ENCODE assay signal across 39 cellular contexts in the genomic region with DNA sequence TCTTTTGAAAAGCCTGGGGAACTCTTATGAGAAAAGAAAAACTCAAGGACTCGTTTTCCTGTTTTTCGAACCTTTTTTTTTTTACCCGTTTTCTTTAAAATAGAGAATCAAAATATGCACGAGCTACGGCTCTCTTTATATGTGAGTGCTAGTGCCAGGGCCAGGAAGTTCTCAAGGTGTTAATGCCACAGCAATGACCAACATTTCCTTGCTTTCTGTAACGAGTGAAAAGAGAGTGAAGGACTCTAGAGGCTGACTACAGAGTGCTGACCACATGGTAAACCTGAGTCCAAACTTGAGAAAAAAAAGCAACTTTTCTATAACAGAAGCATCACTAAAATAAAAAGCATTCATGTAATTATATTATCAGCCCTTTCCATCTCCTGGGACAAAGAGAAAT.
"Had no signal": no experiment of that assay in that cellular context is flagged by ENCODE, and none has a peak within 500 bp of the region (broad histone marks: within the 10 kb centered on the region; RNA-seq: fewer than 3 reads in every experiment).

No MANE protein-coding gene starts in this region.

- H3K4me1 Mint-ChIP-seq: activated naive CD4-positive, alpha-beta T cell treated with anti-CD3 and anti-CD28 coated beads, Interleukin-2, amount 10 ng/mL, durations not matched to agents 7 days and 5 days; activated naive CD4-positive, alpha-beta T cell treated with anti-CD3 and anti-CD28 coated beads, Interleukin-2, amount 50 U/mL, for 24 hours; activated naive CD8-positive, alpha-beta T cell treated with anti-CD3 and anti-CD28 coated beads for 36 hours; activated naive CD8-positive, alpha-beta T cell treated with anti-CD3 and anti-CD28 coated beads, Interleukin-2, amount 10 ng/mL, durations not matched to agents 7 days and 5 days; activated naive CD8-positive, alpha-beta T cell treated with anti-CD3 and anti-CD28 coated beads, Interleukin-2, amount 50 U/mL, for 24 hours; activated T-helper 17 cell treated with anti-CD3 and anti-CD28 coated beads, Interleukin-2, amount 50 U/mL, for 72 hours; central memory CD8-positive, alpha-beta T cell had no signal

- H3K9me3 ChIP-seq: adrenal gland, ascending aorta, body of pancreas, breast epithelium had no signal

- H3K4me3 Mint-ChIP-seq: activated naive CD4-positive, alpha-beta T cell treated with anti-CD3 and anti-CD28 coated beads for 36 hours; activated naive CD4-positive, alpha-beta T cell treated with anti-CD3 and anti-CD28 coated beads, Interleukin-2, amount 10 ng/mL, durations not matched to agents 7 days and 5 days; activated naive CD4-positive, alpha-beta T cell treated with anti-CD3 and anti-CD28 coated beads, Interleukin-2, amount 50 U/mL, for 24 hours; activated naive CD8-positive, alpha-beta T cell; activated naive CD8-positive, alpha-beta T cell treated with anti-CD3 and anti-CD28 coated beads for 36 hours; activated naive CD8-positive, alpha-beta T cell treated with anti-CD3 and anti-CD28 coated beads, Interleukin-2, amount 10 ng/mL, durations not matched to agents 7 days and 5 days; activated naive CD8-positive, alpha-beta T cell treated with anti-CD3 and anti-CD28 coated beads, Interleukin-2, amount 50 U/mL, for 24 hours; activated T-cell treated with anti-CD3 and anti-CD28 coated beads, Interleukin-2, amount 50 U/mL, for 24 hours; activated T-cell treated with anti-CD3 and anti-CD28 coated beads, Interleukin-2, amount 50 U/mL, for 4 hours; activated T-cell treated with anti-CD3 and anti-CD28 coated beads, Interleukin-2, amount 50 U/mL, for 72 hours; activated T-helper 1 cell treated with anti-CD3 and anti-CD28 coated beads, Interleukin-12 subunit alpha, Interleukin-12 subunit beta, Interleukin-2, Interleukin-4 antibody, amounts not matched to agents 30 ng/mL and 10 ng/mL and 1 ng/mL, durations not matched to agents 14 hours and 24 hours and 36 hours; activated T-helper 17 cell treated with anti-CD3 and anti-CD28 coated beads, Interleukin-2, amount 50 U/mL, for 72 hours; brain; central memory CD8-positive, alpha-beta T cell had no signal

- H3K27me3 Mint-ChIP-seq: activated naive CD4-positive, alpha-beta T cell treated with anti-CD3 and anti-CD28 coated beads, Interleukin-2, amount 10 ng/mL, durations not matched to agents 7 days and 5 days; activated naive CD8-positive, alpha-beta T cell treated with anti-CD3 and anti-CD28 coated beads for 36 hours; activated naive CD8-positive, alpha-beta T cell treated with anti-CD3 and anti-CD28 coated beads, Interleukin-2, amount 50 U/mL, for 24 hours; activated T-cell treated with anti-CD3 and anti-CD28 coated beads, Interleukin-2, amount 50 U/mL, for 24 hours; brain had no signal

- H3K27ac Mint-ChIP-seq: activated naive CD4-positive, alpha-beta T cell treated with anti-CD3 and anti-CD28 coated beads for 36 hours; activated naive CD4-positive, alpha-beta T cell treated with anti-CD3 and anti-CD28 coated beads, Interleukin-2, amount 10 ng/mL, durations not matched to agents 7 days and 5 days; activated naive CD4-positive, alpha-beta T cell treated with anti-CD3 and anti-CD28 coated beads, Interleukin-2, amount 50 U/mL, for 24 hours; activated naive CD8-positive, alpha-beta T cell; activated naive CD8-positive, alpha-beta T cell treated with anti-CD3 and anti-CD28 coated beads for 36 hours; activated naive CD8-positive, alpha-beta T cell treated with anti-CD3 and anti-CD28 coated beads, Interleukin-2, amount 10 ng/mL, durations not matched to agents 7 days and 5 days; activated naive CD8-positive, alpha-beta T cell treated with anti-CD3 and anti-CD28 coated beads, Interleukin-2, amount 50 U/mL, for 24 hours; activated T-cell treated with anti-CD3 and anti-CD28 coated beads, Interleukin-2, amount 50 U/mL, for 24 hours; activated T-cell treated with anti-CD3 and anti-CD28 coated beads, Interleukin-2, amount 50 U/mL, for 72 hours; activated T-helper 1 cell treated with anti-CD3 and anti-CD28 coated beads, Interleukin-12 subunit alpha, Interleukin-12 subunit beta, Interleukin-2, Interleukin-4 antibody, amounts not matched to agents 30 ng/mL and 10 ng/mL and 1 ng/mL, durations not matched to agents 14 hours and 24 hours and 36 hours; activated T-helper 17 cell treated with anti-CD3 and anti-CD28 coated beads, Interleukin-2, amount 50 U/mL, for 72 hours; activated T-helper 2 cell treated with anti-CD3 and anti-CD28 coated beads, Interferon-gamma antibody, Interleukin-2, Interleukin-4, amounts not matched to agents 10 μg/mL and 5 μg/mL and 100 μg/mL, durations not matched to agents 14 hours and 24 hours and 36 hours; brain had no signal

- H3K27me3 ChIP-seq: adrenal gland, ascending aorta, body of pancreas, brain microvascular endothelial cell, breast epithelium, cardiac muscle cell had no signal

- H3K36me3 ChIP-seq: adrenal gland, ascending aorta, brain microvascular endothelial cell, breast epithelium, cardiac muscle cell had no signal

- H3K4me1 ChIP-seq: adrenal gland, ascending aorta, body of pancreas, breast epithelium had no signal

- DNase-seq: activated effector memory CD4-positive, alpha-beta T cell treated with anti-CD3 and anti-CD28 coated beads, Interleukin-2, amount 50 U/mL, for 16 hours; activated effector memory CD4-positive, alpha-beta T cell treated with Interleukin-2 at 50 U/mL for 16 hours; activated gamma-delta T cell; activated gamma-delta T cell treated with Interleukin-2 at 50 U/mL for 16 hours; activated naive CD4-positive, alpha-beta T cell; activated naive CD4-positive, alpha-beta T cell treated with anti-CD3 and anti-CD28 coated beads for 36 hours; activated naive CD4-positive, alpha-beta T cell treated with anti-CD3 and anti-CD28 coated beads, Interleukin-2, amount 10 ng/mL, durations not matched to agents 7 days and 5 days; activated naive CD4-positive, alpha-beta T cell treated with anti-CD3 and anti-CD28 coated beads, Interleukin-2, amount 50 U/mL, for 16 hours; activated naive CD4-positive, alpha-beta T cell treated with Interleukin-2 at 50 U/mL for 16 hours; activated naive CD8-positive, alpha-beta T cell treated with anti-CD3 and anti-CD28 coated beads for 36 hours; activated naive CD8-positive, alpha-beta T cell treated with anti-CD3 and anti-CD28 coated beads, Interleukin-2, amount 10 ng/mL, durations not matched to agents 7 days and 5 days; activated naive CD8-positive, alpha-beta T cell treated with anti-CD3 and anti-CD28 coated beads, Interleukin-2, amount 50 U/mL, for 24 hours; activated T-cell treated with anti-CD3 and anti-CD28 coated beads for 4 hours; activated T-cell treated with anti-CD3 and anti-CD28 coated beads, Interleukin-2, amount 50 U/mL, for 1 hour; activated T-cell treated with anti-CD3 and anti-CD28 coated beads, Interleukin-2, amount 50 U/mL, for 24 hours; activated T-cell treated with anti-CD3 and anti-CD28 coated beads, Interleukin-2, amount 50 U/mL, for 4 hours; activated T-cell treated with anti-CD3 and anti-CD28 coated beads, Interleukin-2, amount 50 U/mL, for 48 hours; activated T-cell treated with anti-CD3 and anti-CD28 coated beads, Interleukin-2, amount 50 U/mL, for 72 hours; adrenal gland; amniotic stem cell; amygdala; anterior cingulate cortex; aorta; body of pancreas; brain microvascular endothelial cell; caudate nucleus; central memory CD4-positive, alpha-beta T cell; cerebellar nuclear complex had no signal

- H3K36me3 Mint-ChIP-seq: activated naive CD4-positive, alpha-beta T cell treated with anti-CD3 and anti-CD28 coated beads, Interleukin-2, amount 10 ng/mL, durations not matched to agents 7 days and 5 days; activated naive CD4-positive, alpha-beta T cell treated with anti-CD3 and anti-CD28 coated beads, Interleukin-2, amount 50 U/mL, for 24 hours; activated naive CD4-positive, alpha-beta T cell treated with anti-CD3 and anti-CD28 coated beads, Interleukin-2, amount 50 U/mL, for 72 hours; activated naive CD8-positive, alpha-beta T cell; activated naive CD8-positive, alpha-beta T cell treated with anti-CD3 and anti-CD28 coated beads for 36 hours; activated naive CD8-positive, alpha-beta T cell treated with anti-CD3 and anti-CD28 coated beads, Interleukin-2, amount 10 ng/mL, durations not matched to agents 7 days and 5 days; brain had no signal

- H3K9me3 Mint-ChIP-seq: activated naive CD4-positive, alpha-beta T cell treated with anti-CD3 and anti-CD28 coated beads for 36 hours; activated naive CD4-positive, alpha-beta T cell treated with anti-CD3 and anti-CD28 coated beads, Interleukin-2, amount 10 ng/mL, durations not matched to agents 7 days and 5 days; activated naive CD4-positive, alpha-beta T cell treated with anti-CD3 and anti-CD28 coated beads, Interleukin-2, amount 50 U/mL, for 24 hours; activated naive CD4-positive, alpha-beta T cell treated with anti-CD3 and anti-CD28 coated beads, Interleukin-2, amount 50 U/mL, for 72 hours; activated naive CD8-positive, alpha-beta T cell treated with anti-CD3 and anti-CD28 coated beads for 36 hours; activated naive CD8-positive, alpha-beta T cell treated with anti-CD3 and anti-CD28 coated beads, Interleukin-2, amount 10 ng/mL, durations not matched to agents 7 days and 5 days; activated naive CD8-positive, alpha-beta T cell treated with anti-CD3 and anti-CD28 coated beads, Interleukin-2, amount 50 U/mL, for 24 hours; activated T-cell treated with anti-CD3 and anti-CD28 coated beads, Interleukin-2, amount 50 U/mL, for 24 hours; activated T-cell treated with anti-CD3 and anti-CD28 coated beads, Interleukin-2, amount 50 U/mL, for 4 hours; activated T-cell treated with anti-CD3 and anti-CD28 coated beads, Interleukin-2, amount 50 U/mL, for 72 hours; activated T-helper 1 cell treated with anti-CD3 and anti-CD28 coated beads, Interleukin-12 subunit alpha, Interleukin-12 subunit beta, Interleukin-2, Interleukin-4 antibody, amounts not matched to agents 30 ng/mL and 10 ng/mL and 1 ng/mL, durations not matched to agents 14 hours and 24 hours and 36 hours; activated T-helper 17 cell treated with anti-CD3 and anti-CD28 coated beads, Interleukin-2, amount 50 U/mL, for 72 hours; activated T-helper 2 cell treated with anti-CD3 and anti-CD28 coated beads, Interferon-gamma antibody, Interleukin-2, Interleukin-4, amounts not matched to agents 10 μg/mL and 5 μg/mL and 100 μg/mL, durations not matched to agents 14 hours and 24 hours and 36 hours; central memory CD8-positive, alpha-beta T cell had no signal

- ATAC-seq: activated naive CD4-positive, alpha-beta T cell treated with anti-CD3 and anti-CD28 coated beads, Interleukin-2, amount 50 U/mL, for 72 hours; activated naive CD8-positive, alpha-beta T cell treated with anti-CD3 and anti-CD28 coated beads, Interleukin-2, amount 50 U/mL, for 24 hours; activated T-cell treated with anti-CD3 and anti-CD28 coated beads, Interleukin-2, amount 50 U/mL, for 4 hours; activated T-cell treated with anti-CD3 and anti-CD28 coated beads, Interleukin-2, amount 50 U/mL, for 72 hours; activated T-helper 17 cell treated with anti-CD3 and anti-CD28 coated beads, Interleukin-2, amount 50 U/mL, for 72 hours; body of pancreas had no signal

- H3K4me3 ChIP-seq: adrenal gland, ascending aorta, body of pancreas, breast epithelium, cardiac muscle cell had no signal
